9 cellular contexts compared by ENCODE assay signal in genomic region chr17:78174870-78175642, GRCh38. TPM values are rescaled to one million over a fixed set of nuclear protein-coding genes. Genes with fewer than 3 reads are reported as not detected.
DNase-seq lines count a peak whose midpoint lies in the region; ATAC-seq, FAIRE-seq and TF ChIP-seq lines count a peak whose summit lies in the region.
"Had no signal": no experiment of that assay in that cellular context is flagged by ENCODE, and none has a peak within 500 bp of the region (broad histone marks: within the 10 kb centered on the region; RNA-seq: fewer than 3 reads in every experiment).

No MANE protein-coding gene starts in this region.

- peak; percentile 57 to 71 (median 63) for ATAC-seq in pancreas
- no peak for ATAC-seq in stimulated activated effector memory CD8-positive, alpha-beta T cell treated with anti-CD3 and anti-CD28 coated beads, Interleukin-12 subunit alpha, Interleukin-12 subunit beta, amount 100 ng/mL, for 72 hours
- ATAC-seq in GM21360 (IDR thresholded peaks at IDR 0.05; ENCODE audit: unreplicated experiment) = no peak
- ATAC-seq in GM18511 (IDR thresholded peaks at IDR 0.05; ENCODE audit: unreplicated experiment) = no peak

- no peak overlapping the region for H3K9ac ChIP-seq in endodermal cell (ENCODE audit: extremely low read depth, low read length, poor library complexity, severe bottlenecking)

- peak; percentile 56 for DNase-seq in DMS153 treated with DMSO at 0.1 percent for 48 hours (lab: John Stamatoyannopoulos, UW; ENCODE audit: unreplicated experiment)
- peak; percentile 98 for DNase-seq in NCI-H2196 treated with DMSO at 0.1 percent for 48 hours (lab: John Stamatoyannopoulos, UW; ENCODE audit: unreplicated experiment)
- DNase-seq in endodermal cell = peak; percentile 91
- DNase-seq in pancreas = peak; percentile 79 to 92 (median 86)
- DNase-seq in AG08395 (ENCODE audit: low spot score) = no peak
- no peak for DNase-seq in stimulated activated effector memory CD8-positive, alpha-beta T cell treated with anti-CD3 and anti-CD28 coated beads, Interleukin-12 subunit alpha, Interleukin-12 subunit beta, amount 100 ng/mL, for 72 hours (ENCODE audit: low spot score in 2 of 2)

- peaks cover 41% of the 10 kb centered on the region for H3K36me3 Mint-ChIP-seq in endodermal cell (ENCODE audit: low read depth)
- H3K36me3 Mint-ChIP-seq in stimulated activated effector memory CD8-positive, alpha-beta T cell treated with anti-CD3 and anti-CD28 coated beads, Interleukin-12 subunit alpha, Interleukin-12 subunit beta, amount 100 ng/mL, for 72 hours = peaks cover 98% of the 10 kb centered on the region

- peaks cover 20% of the 10 kb centered on the region for H3K4me1 Mint-ChIP-seq in endodermal cell
- H3K4me1 Mint-ChIP-seq in stimulated activated effector memory CD8-positive, alpha-beta T cell treated with anti-CD3 and anti-CD28 coated beads, Interleukin-12 subunit alpha, Interleukin-12 subunit beta, amount 100 ng/mL, for 72 hours = peaks cover 56% of the 10 kb centered on the region

- H3K36me3 ChIP-seq in endodermal cell (ENCODE audit: control insufficient read depth, insufficient read depth, low read length) = peaks cover 59% of the 10 kb centered on the region
- peaks cover 0 to 18% (median 12%) of the 10 kb centered on the region in 3 donors for H3K36me3 ChIP-seq in pancreas

- no peak overlapping the region for H3K4me3 ChIP-seq in endodermal cell (ENCODE audit: low read length)
- peak overlapping the region in 1 of 4 donors; percentile 26 for H3K4me3 ChIP-seq in pancreas

- H3K27me3 ChIP-seq in endodermal cell (ENCODE audit: control insufficient read depth, insufficient read depth, low read length, poor library complexity, severe bottlenecking) (no peaks in the 10 kb centered on the region), pancreas (no peaks in the 10 kb centered on the region)

- intact Hi-C loops in pancreas (cut with DNase I) = loop anchor here in 2 of 3 donors (5.0 kb wide), 1 partner anchor 53 kb away; no protein-coding TSS in a partner anchor

- FAIRE-seq in pancreas (lab: Jason Lieb, UNC) = no peak
- FAIRE-seq: endometrium had no signal

- H3K27me3 Mint-ChIP-seq in endodermal cell (ENCODE audit: insufficient read depth) = no peaks in the 10 kb centered on the region

- H3K9me3 ChIP-seq in endodermal cell (ENCODE audit: control insufficient read depth, low read length) (no peaks in the 10 kb centered on the region), pancreas (no peaks in the 10 kb centered on the region)

- no peak overlapping the region for H3K4me3 Mint-ChIP-seq in endodermal cell
- no peak overlapping the region for H3K4me3 Mint-ChIP-seq in stimulated activated effector memory CD8-positive, alpha-beta T cell treated with anti-CD3 and anti-CD28 coated beads, Interleukin-12 subunit alpha, Interleukin-12 subunit beta, amount 100 ng/mL, for 72 hours

- H3K27ac Mint-ChIP-seq in endodermal cell = peak overlapping the region; percentile 75
- H3K27ac Mint-ChIP-seq in stimulated activated effector memory CD8-positive, alpha-beta T cell treated with anti-CD3 and anti-CD28 coated beads, Interleukin-12 subunit alpha, Interleukin-12 subunit beta, amount 100 ng/mL, for 72 hours = no peak overlapping the region

- TF ChIP-seq CTCF in endodermal cell (conservative IDR thresholded peaks at IDR 0.05) (peak; percentile 74), pancreas (IDR thresholded peaks at IDR 0.05) (no peak)

- H3K9me3 Mint-ChIP-seq in endodermal cell = no peaks in the 10 kb centered on the region
- H3K9me3 Mint-ChIP-seq in stimulated activated effector memory CD8-positive, alpha-beta T cell treated with anti-CD3 and anti-CD28 coated beads, Interleukin-12 subunit alpha, Interleukin-12 subunit beta, amount 100 ng/mL, for 72 hours = no peaks in the 10 kb centered on the region

- 93% methylated on average over 15 to 28 of the region's 28 CpGs for WGBS in endodermal cell (ENCODE audit: insufficient coverage in 1 of 2, insufficient read length in 1 of 2), 2 experiments
- 31 to 32% methylated on average over 28 of the region's 28 CpGs for WGBS in pancreas, 2 donors

- peaks cover 4% of the 10 kb centered on the region for H3K4me1 ChIP-seq in endodermal cell (ENCODE audit: control insufficient read depth, insufficient read depth, low read length)
- H3K4me1 ChIP-seq in pancreas = peaks cover 20 to 56% (median 37%) of the 10 kb centered on the region in 3 donors

- no peak overlapping the region for H3K27ac ChIP-seq in endodermal cell (ENCODE audit: low read depth, low read length)
- H3K27ac ChIP-seq in pancreas = peak overlapping the region; percentile 83 to 87 (median 84)

RNA-seq across cellular contexts. Expression of gene SYNGR2, which starts 6.7 kb away (rescaled TPM):
- total RNA-seq in endodermal cell (10 to 100 TPM; 39.2 to 39.6 TPM), pancreas (10 to 100 TPM; 52.3 to 93.8 (median 83.8) TPM)
- 21.7 TPM for polyA plus RNA-seq in endodermal cell (2013, experiment 1 of 2)
- polyA plus RNA-seq in endodermal cell (2013, experiment 2 of 2) = 16.9 TPM
- polyA plus RNA-seq in pancreas = 10 to 100 TPM; 89.1 to 94.2 TPM

RNA-seq across cellular contexts. Expression of gene TK1, which starts 11.8 kb away (rescaled TPM):
- total RNA-seq in endodermal cell (10 to 100 TPM; 81.0 to 97.4 TPM), pancreas (1 to 10 TPM; 1.3 to 4.2 (median 3.2) TPM)
- polyA plus RNA-seq in endodermal cell (2013, experiment 1 of 2) = 44.3 TPM
- 48.8 TPM for polyA plus RNA-seq in endodermal cell (2013, experiment 2 of 2)
- 1 to 10 TPM; 1.2 to 2.2 TPM for polyA plus RNA-seq in pancreas

RNA-seq across cellular contexts. Expression of gene AFMID, which starts 12.1 kb away (rescaled TPM):
- total RNA-seq in endodermal cell (10 to 100 TPM; 46.5 to 52.4 TPM), pancreas (10 to 100 TPM; 30.7 to 40.9 (median 33.9) TPM)
- polyA plus RNA-seq in endodermal cell (2013, experiment 1 of 2) = 52.0 TPM
- 48.2 TPM for polyA plus RNA-seq in endodermal cell (2013, experiment 2 of 2)
- 10 to 100 TPM; 32.1 to 53.7 TPM for polyA plus RNA-seq in pancreas

RNA-seq across cellular contexts. Expression of gene C17orf99, which starts 28.9 kb away (rescaled TPM):
- total RNA-seq in endodermal cell (not detected), pancreas (not detected)
- polyA plus RNA-seq in endodermal cell (2013, experiment 1 of 2) = not detected
- polyA plus RNA-seq in endodermal cell (2013, experiment 2 of 2) = not detected
- polyA plus RNA-seq in pancreas = not detected

RNA-seq across cellular contexts. Expression of gene BIRC5, which starts 39.0 kb away (rescaled TPM):
- 10 to 100 TPM; 59.7 to 89.6 TPM for total RNA-seq in endodermal cell
- 113 TPM for polyA plus RNA-seq in endodermal cell (2013, experiment 1 of 2)
- polyA plus RNA-seq in endodermal cell (2013, experiment 2 of 2) = 112 TPM
- total RNA-seq in pancreas = 1 to 10 TPM in 2 of 6 donors, under 1 TPM in 3, not detected in 1; 0.12 to 1.7 (median 0.82) TPM
- under 1 TPM; 0.53 to 0.77 TPM for polyA plus RNA-seq in pancreas

Comparison
In these comparisons a context has a peak if more than half of its experiments do, and no peak if none do; other contexts are left out.
1. DNase-seq: peak in DMS153 treated with DMSO at 0.1 percent for 48 hours (single experiment), NCI-H2196 treated with DMSO at 0.1 percent for 48 hours (single experiment), endodermal cell (single experiment) and pancreas (6 of 6); none in AG08395 (single experiment) and stimulated activated effector memory CD8-positive, alpha-beta T cell treated with anti-CD3 and anti-CD28 coated beads, Interleukin-12 subunit alpha, Interleukin-12 subunit beta, amount 100 ng/mL, for 72 hours (0 of 2).
2. ATAC-seq: peak in pancreas (4 of 4); none in stimulated activated effector memory CD8-positive, alpha-beta T cell treated with anti-CD3 and anti-CD28 coated beads, Interleukin-12 subunit alpha, Interleukin-12 subunit beta, amount 100 ng/mL, for 72 hours (single experiment), GM21360 (single experiment) and GM18511 (single experiment).
3. RNA of gene TK1, which starts 11.8 kb away (total RNA-seq): 81.0 to 97.4 TPM in endodermal cell; 1.3 to 4.2 TPM in pancreas; every median in the first group is over 10 times any median in the second.